23 cellular contexts compared by ENCODE assay signal in genomic region chr5:160240350-160240749, GRCh38. TPM values are rescaled to one million over a fixed set of nuclear protein-coding genes. Genes with fewer than 3 reads are reported as not detected.
"Had no signal": no experiment of that assay in that cellular context is flagged by ENCODE, and none has a peak within 500 bp of the region (broad histone marks: within the 10 kb centered on the region; RNA-seq: fewer than 3 reads in every experiment).

No MANE protein-coding gene starts in this region.

- H3K4me1 ChIP-seq: colonic mucosa, esophagus muscularis mucosa, psoas muscle, suprapubic skin had no signal

- H3K27me3 Mint-ChIP-seq: activated naive CD8-positive, alpha-beta T cell; stimulated activated naive CD8-positive, alpha-beta T cell treated with anti-CD3 and anti-CD28 coated beads, Interleukin-15, Interleukin-2, amounts not matched to agents 100 ng/mL and 50 ng/mL, for 24 hours had no signal

- DNase-seq: activated CD4-positive, alpha-beta T cell treated with anti-CD3 and anti-CD28 coated beads for 48 hours; activated CD8-positive, alpha-beta memory T cell treated with anti-CD3 and anti-CD28 coated beads, Interleukin-2, amount 50 U/mL, for 48 hours; activated CD8-positive, alpha-beta T cell treated with anti-CD3 and anti-CD28 coated beads, Interleukin-2, amount 10 ng/mL, durations not matched to agents 7 days and 5 days; activated gamma-delta T cell; activated T-cell treated with anti-CD3 and anti-CD28 coated beads, Interleukin-2, amount 50 U/mL, for 72 hours; amniotic stem cell; caudate nucleus; colonic mucosa; hippocampal formation; kidney; mesenchymal stem cell; naive thymus-derived CD8-positive, alpha-beta T cell; nucleus accumbens; psoas muscle; T-helper 2 cell had no signal

- H3K9me3 ChIP-seq: colonic mucosa, esophagus muscularis mucosa, psoas muscle, suprapubic skin had no signal

- H3K27ac Mint-ChIP-seq: activated CD8-positive, alpha-beta T cell treated with anti-CD3 and anti-CD28 coated beads, Interleukin-2, amount 10 ng/mL, durations not matched to agents 7 days and 5 days; activated naive CD8-positive, alpha-beta T cell; activated T-cell treated with anti-CD3 and anti-CD28 coated beads, Interleukin-2, amount 50 U/mL, for 72 hours; naive thymus-derived CD8-positive, alpha-beta T cell; stimulated activated naive CD8-positive, alpha-beta T cell treated with anti-CD3 and anti-CD28 coated beads, Interleukin-15, Interleukin-2, amounts not matched to agents 100 ng/mL and 50 ng/mL, for 24 hours; WTC11 had no signal

- H3K36me3 Mint-ChIP-seq: activated naive CD8-positive, alpha-beta T cell; naive thymus-derived CD8-positive, alpha-beta T cell; WTC11 had no signal

- H3K4me3 Mint-ChIP-seq: activated CD8-positive, alpha-beta T cell treated with anti-CD3 and anti-CD28 coated beads, Interleukin-2, amount 10 ng/mL, durations not matched to agents 7 days and 5 days; activated naive CD8-positive, alpha-beta T cell; activated T-cell treated with anti-CD3 and anti-CD28 coated beads, Interleukin-2, amount 50 U/mL, for 72 hours; naive thymus-derived CD8-positive, alpha-beta T cell; stimulated activated naive CD8-positive, alpha-beta T cell treated with anti-CD3 and anti-CD28 coated beads, Interleukin-15, Interleukin-2, amounts not matched to agents 100 ng/mL and 50 ng/mL, for 24 hours; WTC11 had no signal

- H3K27ac ChIP-seq: colonic mucosa, esophagus muscularis mucosa, psoas muscle, suprapubic skin had no signal

- H3K9me3 Mint-ChIP-seq: activated T-cell treated with anti-CD3 and anti-CD28 coated beads, Interleukin-2, amount 50 U/mL, for 72 hours; naive thymus-derived CD8-positive, alpha-beta T cell; stimulated activated naive CD8-positive, alpha-beta T cell treated with anti-CD3 and anti-CD28 coated beads, Interleukin-15, Interleukin-2, amounts not matched to agents 100 ng/mL and 50 ng/mL, for 24 hours; WTC11 had no signal

- ATAC-seq: activated CD8-positive, alpha-beta T cell treated with anti-CD3 and anti-CD28 coated beads, Interleukin-2, amount 10 ng/mL, durations not matched to agents 7 days and 5 days; activated T-cell treated with anti-CD3 and anti-CD28 coated beads, Interleukin-2, amount 50 U/mL, for 72 hours; naive thymus-derived CD8-positive, alpha-beta T cell; psoas muscle; sciatic nerve; WTC11 had no signal

- H3K4me3 ChIP-seq: colonic mucosa, esophagus muscularis mucosa, psoas muscle, suprapubic skin had no signal

- H3K36me3 ChIP-seq: colonic mucosa, esophagus muscularis mucosa, suprapubic skin had no signal

- H3K4me1 Mint-ChIP-seq: naive thymus-derived CD8-positive, alpha-beta T cell had no signal

- H3K27me3 ChIP-seq: colonic mucosa, suprapubic skin had no signal

RNA-seq across cellular contexts. Expression of gene FABP6, which starts 11.0 kb away (rescaled TPM):
- total RNA-seq: activated CD8-positive, alpha-beta T cell treated with anti-CD3 and anti-CD28 coated beads, Interleukin-2, amount 10 ng/mL, durations not matched to agents 7 days and 5 days; activated T-cell treated with anti-CD3 and anti-CD28 coated beads, Interleukin-2, amount 50 U/mL, for 72 hours; colonic mucosa; esophagus muscularis mucosa; kidney; liver; mucosa of gallbladder; naive thymus-derived CD8-positive, alpha-beta T cell; sciatic nerve had no signal
